In genomic region chr11:59866397-59866796, GRCh38 we compare ENCODE assay signal across 1 cellular context.
TF ChIP-seq lines count a peak whose summit lies in the region.

Gene TCN1, minus strand, starts transcription at chr11:59866487. Its CDS starts 17 bp downstream, at chr11:59866470.

TF ChIP-seq in endothelial cell of umbilical vein, 7 proteins besides CTCF, POLR2A, EP300 and RAD21 (continued from another document):
- TF ChIP-seq EZH2 (IDR thresholded peaks at IDR 0.05; ENCODE audit: borderline replicate concordance, low read depth, low read length, severe bottlenecking) (no peak), FOS (IDR thresholded peaks at IDR 0.05; ENCODE audit: borderline replicate concordance, insufficient read depth, low read length) (no peak), MAX (IDR thresholded peaks at IDR 0.05; ENCODE audit: insufficient read depth, insufficient read length) (no peak), JUN (IDR thresholded peaks at IDR 0.05; ENCODE audit: borderline replicate concordance, insufficient read depth, insufficient read length, low read depth) (no peak), POLR2AphosphoS5 (IDR thresholded peaks at IDR 0.05; ENCODE audit: insufficient read depth, low read depth, low read length) (no peak), GATA2 (IDR thresholded peaks at IDR 0.05; ENCODE audit: insufficient read depth, insufficient read length, low read depth, low read length) (no peak)
